In genomic region chr10:46635364-46635959, GRCh38 we compare ENCODE assay signal across 10 cellular contexts. TPM values are rescaled to one million over a fixed set of nuclear protein-coding genes. Genes with fewer than 3 reads are reported as not detected.
A peak's percentile ranks its signal among the peaks of the same experiment; 100 is the strongest.
DNase-seq lines count a peak whose midpoint lies in the region; ATAC-seq, FAIRE-seq and TF ChIP-seq lines count a peak whose summit lies in the region.
"Not testable (repeated sequence)": the region's sequence is repeated elsewhere in the genome, so short reads cannot be mapped to it uniquely, and the experiment has no call there.
"Had no signal": no experiment of that assay in that cellular context is flagged by ENCODE, and none has a peak within 500 bp of the region (broad histone marks: within the 10 kb centered on the region; RNA-seq: fewer than 3 reads in every experiment).

No MANE protein-coding gene starts in this region.

- H3K4me1 ChIP-seq in right cardiac atrium (ENCODE audit: control insufficient read depth, insufficient read depth, low read length); pancreas: not testable (repeated sequence)

- H3K27ac ChIP-seq in HL-60 (replicated peaks); right cardiac atrium (ENCODE audit: low read length): not testable (repeated sequence)
- H3K27ac ChIP-seq in pancreas, result peak overlapping the region in 3 of 4 donors; percentile 28 to 61 (median 55)

- 0% methylated on average over 7 of the region's 63 CpGs for WGBS in right cardiac atrium
- WGBS in pancreas, 2 donors, result 0% methylated on average over 7 of the region's 63 CpGs

- H3K27me3 ChIP-seq in HL-60 (ENCODE audit: insufficient read depth, poor library complexity, severe bottlenecking); bronchial epithelial cell (ENCODE audit: control insufficient read depth, insufficient read depth, low read length); right cardiac atrium (ENCODE audit: control insufficient read depth, insufficient read depth); pancreas: not testable (repeated sequence)

- not testable (repeated sequence) for DNase-seq in AG04449 (ENCODE audit: low read depth, low spot score); HL-60 (ENCODE audit: low read depth in 1 of 2, low spot score in 1 of 2); bronchial epithelial cell (ENCODE audit: low read depth); pancreas
- DNase-seq in right cardiac atrium, result peak in 1 of 3 donors; percentile 29

- TF ChIP-seq CTCF in AG04449 (IDR thresholded peaks at IDR 0.05; ENCODE audit: insufficient read depth, low read length, missing control alignments); HL-60 (IDR thresholded peaks at IDR 0.05; ENCODE audit: insufficient read depth, low read length); bronchial epithelial cell (IDR thresholded peaks at IDR 0.05; ENCODE audit: insufficient read depth, low read length, severe bottlenecking); pancreas (IDR thresholded peaks at IDR 0.05): not testable (repeated sequence)

- H3K9me3 ChIP-seq in right cardiac atrium (ENCODE audit: control insufficient read depth, low read length); pancreas: not testable (repeated sequence)

- POLR2A ChIA-PET in AG04449 (lab: Yijun Ruan, JAX), result not testable (repeated sequence)

- H3K36me3 ChIP-seq in bronchial epithelial cell (ENCODE audit: control insufficient read depth, insufficient read depth, low read length); pancreas: not testable (repeated sequence)

- peak; percentile 78 for ATAC-seq in GM19351 (IDR thresholded peaks at IDR 0.05; ENCODE audit: unreplicated experiment)
- peak; percentile 85 for ATAC-seq in HG02642 (IDR thresholded peaks at IDR 0.05; ENCODE audit: poor library complexity, unreplicated experiment)
- peak; percentile 86 to 91 for ATAC-seq in activated CD4-positive, CD25-positive, alpha-beta regulatory T cell treated with anti-CD3 and anti-CD28 coated beads, Interleukin-2, amount 50 U/mL, for 24 hours
- ATAC-seq in right cardiac atrium, result peak; percentile 95 to 96
- ATAC-seq in pancreas, result peak; percentile 93 to 98 (median 95)

- intact Hi-C loops in right cardiac atrium (cut with DNase I); pancreas (cut with DNase I): not testable (repeated sequence)

- H3K4me3 ChIP-seq in AG04449 (ENCODE audit: low read depth, low read length), result peak overlapping the region; percentile 27; the same call in 1 of the 2 replicates
- H3K4me3 ChIP-seq in HL-60 (replicated peaks; ENCODE audit: insufficient read depth, low read length), result 0 out of 2 replicates have a peak overlapping the region, but pooled peaks have one; percentile 18
- H3K4me3 ChIP-seq in bronchial epithelial cell (ENCODE audit: low read depth, low read length), result peak overlapping the region; percentile 25
- H3K4me3 ChIP-seq in right cardiac atrium (ENCODE audit: low read length), result not testable (repeated sequence)
- peak overlapping the region in 2 of 4 donors; percentile 23 to 34 for H3K4me3 ChIP-seq in pancreas

- FAIRE-seq in bronchial epithelial cell (lab: Jason Lieb, UNC); pancreas (lab: Jason Lieb, UNC): not testable (repeated sequence)

- CTCF ChIA-PET in AG04449 (lab: Yijun Ruan, JAX), result not testable (repeated sequence)

RNA-seq across cellular contexts. Expression of gene SYT15, which starts 56.5 kb away (rescaled TPM):
- total RNA-seq in bronchial epithelial cell, result under 0.01 and 0.13 TPM in 2 replicates
- total RNA-seq in right cardiac atrium, result 1 to 10 TPM; 2.7 to 4.1 (median 3.5) TPM
- 2.6 TPM for polyA plus RNA-seq in right cardiac atrium
- total RNA-seq in pancreas, result 10 to 100 TPM in 1 of 6 donors, 1 to 10 TPM in 5; 2.1 to 10.7 (median 3.9) TPM
- 1 to 10 TPM; 2.7 to 3.7 TPM for polyA plus RNA-seq in pancreas
- total RNA-seq: A172, G401 had no signal
